In the genomic region with DNA sequence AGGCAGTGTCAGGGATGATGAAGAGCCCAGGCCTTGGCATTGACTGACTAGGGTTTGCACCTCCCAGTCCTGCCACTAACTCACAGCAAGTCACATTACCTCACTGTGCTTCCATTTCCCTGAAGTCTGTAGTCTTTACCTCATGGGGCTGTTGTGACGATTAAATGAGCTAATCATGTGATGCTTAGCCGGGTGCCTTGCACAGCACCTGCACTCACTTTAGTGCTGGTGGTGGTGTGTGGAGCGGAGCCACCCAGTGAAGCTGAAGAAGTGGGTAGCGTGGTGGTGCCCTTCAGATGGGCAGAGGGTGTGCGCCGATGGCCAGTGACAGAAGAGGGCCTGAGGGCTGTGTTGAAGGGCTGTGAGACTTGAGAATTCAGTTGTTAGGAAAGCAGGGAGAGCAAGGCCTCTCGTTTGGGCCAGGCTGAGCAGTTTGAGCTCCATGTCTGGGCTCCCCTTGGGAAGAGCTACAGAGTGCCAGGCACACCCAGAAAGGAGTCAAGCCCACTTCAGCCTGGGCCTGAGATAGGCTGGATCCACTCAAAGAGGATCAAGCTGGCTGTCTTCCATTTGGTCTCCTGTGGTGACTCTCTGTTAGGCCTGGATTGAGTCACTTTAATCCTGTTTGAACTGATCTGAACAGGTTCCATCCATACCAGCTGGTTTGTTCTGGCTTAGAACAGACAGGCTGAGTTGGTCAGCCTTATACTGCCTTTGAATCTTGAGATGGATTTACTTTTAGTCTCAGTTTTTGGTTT, we compare ENCODE assay signal across 9 cellular contexts. TPM values are rescaled to one million over a fixed set of nuclear protein-coding genes. Genes with fewer than 3 reads are reported as not detected.
A peak's percentile ranks its signal among the peaks of the same experiment; 100 is the strongest.
DNase-seq lines count a peak whose midpoint lies in the region; ATAC-seq and TF ChIP-seq lines count a peak whose summit lies in the region.
"Had no signal": no experiment of that assay in that cellular context is flagged by ENCODE, and none has a peak within 500 bp of the region (broad histone marks: within the 10 kb centered on the region; RNA-seq: fewer than 3 reads in every experiment).

No MANE protein-coding gene starts in this region.

- no peaks in the 10 kb centered on the region for H3K9me3 ChIP-seq in WERI-Rb-1 (ENCODE audit: severe bottlenecking)

- intact Hi-C loops in left cardiac atrium (cut with DNase I): no loop called here

- peak; percentile 66 to 80 for ATAC-seq in left cardiac atrium
- ATAC-seq in HG03442 (IDR thresholded peaks at IDR 0.05; ENCODE audit: unreplicated experiment): no peak
- ATAC-seq in HG02938 (IDR thresholded peaks at IDR 0.05; ENCODE audit: unreplicated experiment): no peak

- TF ChIP-seq CTCF in WERI-Rb-1 (IDR thresholded peaks at IDR 0.05; ENCODE audit: low read depth, low read length) (no peak), GM13977 (IDR thresholded peaks at IDR 0.05; ENCODE audit: extremely low read depth, insufficient read depth, missing control alignments) (no peak)

- DNase-seq in HS-5 (ENCODE audit: low read depth) (peak; percentile 9), WERI-Rb-1 (peak; percentile 87), left cardiac atrium (no peak), stromal cell of bone marrow (ENCODE audit: low read depth) (peak; percentile 52), NCI-H1105 treated with DMSO at 0.1 percent for 48 hours (lab: John Stamatoyannopoulos, UW) (no peak), GM13977 (ENCODE audit: low spot score) (no peak)
- DNase-seq: activated CD4-positive, CD25-positive, alpha-beta regulatory T cell treated with anti-CD3 and anti-CD28 coated beads, Interleukin-2, amount 50 U/mL, for 72 hours had no signal

- no peaks in the 10 kb centered on the region for H3K27me3 ChIP-seq in WERI-Rb-1 (ENCODE audit: insufficient read depth, low read depth, severe bottlenecking)

- H3K36me3 ChIP-seq in WERI-Rb-1: no peaks in the 10 kb centered on the region

- H3K4me3 ChIP-seq in WERI-Rb-1 (ENCODE audit: low read depth, low read length): no peak overlapping the region

- H3K27ac ChIP-seq in WERI-Rb-1: peak overlapping the region; percentile 89

- in situ Hi-C loops in GM13977 (cut with MboI; ENCODE audit: low pct_unique_long_range_greater_than_20kb, low sequenced_read_pairs, unreplicated experiment): no loop called here

RNA-seq across cellular contexts. Expression of a gene that starts 42.5 kb away (rescaled TPM):
- 10 to 100 TPM; 12.5 TPM for total RNA-seq in left cardiac atrium

Comparison
In these comparisons a context has a peak if more than half of its experiments do, and no peak if none do; other contexts are left out.
1. DNase-seq: peak in HS-5 (single experiment), WERI-Rb-1 (single experiment) and stromal cell of bone marrow (single experiment); none in left cardiac atrium (single experiment), NCI-H1105 treated with DMSO at 0.1 percent for 48 hours (single experiment) and GM13977 (single experiment).
2. ATAC-seq: peak in left cardiac atrium (2 of 2); none in HG03442 (single experiment) and HG02938 (single experiment).